Comparison of ENCODE assay signal across 1 cellular context in the genomic region with DNA sequence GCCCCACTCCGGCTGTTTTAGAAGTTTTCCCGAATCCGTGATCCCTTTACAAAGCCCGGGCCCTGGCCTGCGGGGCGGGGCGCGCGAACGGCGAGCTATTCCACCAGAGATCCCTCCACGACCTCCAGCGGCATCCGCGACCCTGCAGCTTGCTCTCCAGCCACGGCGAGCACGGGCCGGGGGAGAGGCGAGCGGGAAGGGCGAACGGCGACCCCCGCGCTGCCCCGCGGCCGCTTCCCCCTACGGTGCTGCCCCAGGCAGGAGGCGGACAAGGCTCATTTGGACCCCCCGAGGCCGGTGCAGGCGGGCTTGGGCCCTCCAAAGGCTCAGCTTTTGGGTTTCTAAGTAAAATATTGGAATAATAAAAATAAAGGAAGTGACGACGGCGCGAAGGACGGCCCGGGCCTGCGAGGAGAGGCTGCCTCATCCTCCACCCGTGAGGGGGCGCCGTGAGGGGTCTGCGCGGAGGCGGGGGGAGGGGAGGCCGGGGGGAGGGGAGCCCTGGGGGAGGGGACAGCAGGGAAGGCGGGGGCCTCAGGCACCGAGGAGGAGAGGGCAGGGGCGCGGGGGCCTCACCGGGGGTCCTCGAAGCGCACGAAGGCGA.
TF ChIP-seq lines count a peak whose summit lies in the region.

No MANE protein-coding gene starts in this region.

TF ChIP-seq in IMR-90, 13 proteins besides CTCF, POLR2A, EP300 and RAD21:
- no peak for TF ChIP-seq BHLHE40 (IDR thresholded peaks at IDR 0.05; ENCODE audit: low read depth, low read length)
- no peak for TF ChIP-seq NFE2L2 (IDR thresholded peaks at IDR 0.05; ENCODE audit: low read depth, low read length)
- no peak for TF ChIP-seq CEBPB (IDR thresholded peaks at IDR 0.05; ENCODE audit: low read depth, low read length)
- TF ChIP-seq, protein P1, sequence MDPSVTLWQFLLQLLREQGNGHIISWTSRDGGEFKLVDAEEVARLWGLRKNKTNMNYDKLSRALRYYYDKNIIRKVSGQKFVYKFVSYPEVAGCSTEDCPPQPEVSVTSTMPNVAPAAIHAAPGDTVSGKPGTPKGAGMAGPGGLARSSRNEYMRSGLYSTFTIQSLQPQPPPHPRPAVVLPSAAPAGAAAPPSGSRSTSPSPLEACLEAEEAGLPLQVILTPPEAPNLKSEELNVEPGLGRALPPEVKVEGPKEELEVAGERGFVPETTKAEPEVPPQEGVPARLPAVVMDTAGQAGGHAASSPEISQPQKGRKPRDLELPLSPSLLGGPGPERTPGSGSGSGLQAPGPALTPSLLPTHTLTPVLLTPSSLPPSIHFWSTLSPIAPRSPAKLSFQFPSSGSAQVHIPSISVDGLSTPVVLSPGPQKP (IDR thresholded peaks at IDR 0.05; ENCODE audit: borderline replicate concordance, low read depth, low read length), result no peak
- no peak for TF ChIP-seq FOS (IDR thresholded peaks at IDR 0.05; ENCODE audit: low read depth, low read length)
- TF ChIP-seq MAFK (IDR thresholded peaks at IDR 0.05; ENCODE audit: low read depth, low read length), result no peak
- no peak for TF ChIP-seq RFX5 (IDR thresholded peaks at IDR 0.05; ENCODE audit: low read depth, low read length)
- no peak for TF ChIP-seq SMC3 (IDR thresholded peaks at IDR 0.05; ENCODE audit: low read depth, low read length)
- no peak for TF ChIP-seq RCOR1 (IDR thresholded peaks at IDR 0.05; ENCODE audit: insufficient replicate concordance, low read length)
- no peak for TF ChIP-seq MXI1 (IDR thresholded peaks at IDR 0.05; ENCODE audit: borderline replicate concordance, low read depth, low read length)
- no peak for TF ChIP-seq MAZ (IDR thresholded peaks at IDR 0.05; ENCODE audit: borderline replicate concordance, low read depth, low read length)
- TF ChIP-seq, protein P2, sequence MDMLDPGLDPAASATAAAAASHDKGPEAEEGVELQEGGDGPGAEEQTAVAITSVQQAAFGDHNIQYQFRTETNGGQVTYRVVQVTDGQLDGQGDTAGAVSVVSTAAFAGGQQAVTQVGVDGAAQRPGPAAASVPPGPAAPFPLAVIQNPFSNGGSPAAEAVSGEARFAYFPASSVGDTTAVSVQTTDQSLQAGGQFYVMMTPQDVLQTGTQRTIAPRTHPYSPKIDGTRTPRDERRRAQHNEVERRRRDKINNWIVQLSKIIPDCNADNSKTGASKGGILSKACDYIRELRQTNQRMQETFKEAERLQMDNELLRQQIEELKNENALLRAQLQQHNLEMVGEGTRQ (IDR thresholded peaks at IDR 0.05; ENCODE audit: low read depth, low read length), result no peak
- no peak for TF ChIP-seq CHD1 (IDR thresholded peaks at IDR 0.05; ENCODE audit: low read depth, low read length)
